In genomic region chr19:13463296-13463695, GRCh38 we compare ENCODE assay signal across 11 cellular contexts. TPM values are rescaled to one million over a fixed set of nuclear protein-coding genes. Genes with fewer than 3 reads are reported as not detected.
DNase-seq lines count a peak whose midpoint lies in the region; ATAC-seq and TF ChIP-seq lines count a peak whose summit lies in the region.
"Had no signal": no experiment of that assay in that cellular context is flagged by ENCODE, and none has a peak within 500 bp of the region (broad histone marks: within the 10 kb centered on the region; RNA-seq: fewer than 3 reads in every experiment).

No MANE protein-coding gene starts in this region.

- no peak overlapping the region for H3K27ac Mint-ChIP-seq in naive thymus-derived CD4-positive, alpha-beta T cell
- H3K27ac Mint-ChIP-seq in stimulated activated effector memory CD8-positive, alpha-beta T cell treated with anti-CD3 and anti-CD28 coated beads, Interleukin-12 subunit alpha, Interleukin-12 subunit beta, amount 100 ng/mL, for 72 hours: no peak overlapping the region
- H3K27ac Mint-ChIP-seq: activated T-helper 1 cell treated with anti-CD3 and anti-CD28 coated beads, Interleukin-12 subunit alpha, Interleukin-12 subunit beta, Interleukin-2, Interleukin-4 antibody, amounts not matched to agents 30 ng/mL and 10 ng/mL and 1 ng/mL, durations not matched to agents 14 hours and 24 hours and 36 hours had no signal

- H3K4me3 Mint-ChIP-seq in naive thymus-derived CD4-positive, alpha-beta T cell: no peak overlapping the region
- no peak overlapping the region for H3K4me3 Mint-ChIP-seq in stimulated activated effector memory CD8-positive, alpha-beta T cell treated with anti-CD3 and anti-CD28 coated beads, Interleukin-12 subunit alpha, Interleukin-12 subunit beta, amount 100 ng/mL, for 72 hours
- H3K4me3 Mint-ChIP-seq: activated T-helper 1 cell treated with anti-CD3 and anti-CD28 coated beads, Interleukin-12 subunit alpha, Interleukin-12 subunit beta, Interleukin-2, Interleukin-4 antibody, amounts not matched to agents 30 ng/mL and 10 ng/mL and 1 ng/mL, durations not matched to agents 14 hours and 24 hours and 36 hours had no signal

- POLR2A ChIA-PET in A673 (lab: Charles Lee; ENCODE audit: low non-redundant PET): no interaction called here
- POLR2A ChIA-PET in naive thymus-derived CD4-positive, alpha-beta T cell (lab: Charles Lee): no interaction called here
- POLR2A ChIA-PET in GM10248 (lab: Yijun Ruan, JAX): no interaction called here

- no peaks in the 10 kb centered on the region for H3K9me3 ChIP-seq in A673 (ENCODE audit: low read depth, low read length, poor library complexity, severe bottlenecking)
- no peaks in the 10 kb centered on the region for H3K9me3 ChIP-seq in naive thymus-derived CD4-positive, alpha-beta T cell (ENCODE audit: control insufficient read depth in 2 of 3, low read length in 3 of 3)

- peak; percentile 64 for DNase-seq in A673 (ENCODE audit: low spot score)
- DNase-seq in GM13977 (ENCODE audit: low spot score): peak; percentile 21
- DNase-seq in RKO (ENCODE audit: low spot score): peak; percentile 32
- peak; percentile 14 for DNase-seq in fibroblast of pulmonary artery (ENCODE audit: low read depth)
- DNase-seq in naive thymus-derived CD4-positive, alpha-beta T cell: no peak
- no peak for DNase-seq in GM10248 (ENCODE audit: extremely low spot score)
- no peak for DNase-seq in stimulated activated effector memory CD8-positive, alpha-beta T cell treated with anti-CD3 and anti-CD28 coated beads, Interleukin-12 subunit alpha, Interleukin-12 subunit beta, amount 100 ng/mL, for 72 hours (ENCODE audit: low spot score in 2 of 2)
- DNase-seq: NCI-H1694 treated with DMSO at 0.1 percent for 48 hours had no signal

- H3K4me3 ChIP-seq in A673 (ENCODE audit: low read depth, low read length, poor library complexity, severe bottlenecking) (no peak overlapping the region), fibroblast of pulmonary artery (replicated peaks; ENCODE audit: low read depth, low read length) (no peak overlapping the region)
- H3K4me3 ChIP-seq in naive thymus-derived CD4-positive, alpha-beta T cell (ENCODE audit: low read length): no peak overlapping the region

- no peaks in the 10 kb centered on the region for H3K36me3 Mint-ChIP-seq in naive thymus-derived CD4-positive, alpha-beta T cell
- no peaks in the 10 kb centered on the region for H3K36me3 Mint-ChIP-seq in stimulated activated effector memory CD8-positive, alpha-beta T cell treated with anti-CD3 and anti-CD28 coated beads, Interleukin-12 subunit alpha, Interleukin-12 subunit beta, amount 100 ng/mL, for 72 hours

- H3K36me3 ChIP-seq in A673 (ENCODE audit: insufficient read depth, low read length, poor library complexity, severe bottlenecking): no peaks in the 10 kb centered on the region
- H3K36me3 ChIP-seq in naive thymus-derived CD4-positive, alpha-beta T cell (ENCODE audit: control insufficient read depth in 2 of 3, insufficient read depth in 3 of 3, low read length in 3 of 3): no peaks in the 10 kb centered on the region

- ATAC-seq in naive thymus-derived CD4-positive, alpha-beta T cell: no peak
- ATAC-seq in HG02885 (IDR thresholded peaks at IDR 0.05; ENCODE audit: poor library complexity, unreplicated experiment): no peak
- ATAC-seq in stimulated activated effector memory CD8-positive, alpha-beta T cell treated with anti-CD3 and anti-CD28 coated beads, Interleukin-12 subunit alpha, Interleukin-12 subunit beta, amount 100 ng/mL, for 72 hours: no peak
- ATAC-seq: left lobe of liver had no signal

- H3K4me1 ChIP-seq in A673 (ENCODE audit: insufficient read depth, low read length, poor library complexity, severe bottlenecking): no peaks in the 10 kb centered on the region
- H3K4me1 ChIP-seq in naive thymus-derived CD4-positive, alpha-beta T cell (ENCODE audit: control insufficient read depth in 2 of 2, insufficient read depth in 2 of 2, low read length in 2 of 2): no peaks in the 10 kb centered on the region

- intact Hi-C loops in A673 (cut with micrococcal nuclease; ENCODE audit: unreplicated experiment): loop anchor here (2.0 kb wide), 1 partner anchor 20 kb away; no protein-coding TSS in a partner anchor
- intact Hi-C loops in naive thymus-derived CD4-positive, alpha-beta T cell (cut with micrococcal nuclease): no loop called here

- CTCF ChIA-PET in A673 (lab: Charles Lee): no interaction called here
- CTCF ChIA-PET in naive thymus-derived CD4-positive, alpha-beta T cell (lab: Charles Lee): no interaction called here
- CTCF ChIA-PET in GM10248 (lab: Yijun Ruan, JAX): no interaction called here

- no peak overlapping the region for H3K27ac ChIP-seq in A673 (ENCODE audit: low read depth, low read length, poor library complexity, severe bottlenecking)
- H3K27ac ChIP-seq in naive thymus-derived CD4-positive, alpha-beta T cell (ENCODE audit: low read depth, low read length): no peak overlapping the region

- TF ChIP-seq CTCF in A673 (conservative IDR thresholded peaks at IDR 0.05; ENCODE audit: low read depth, low read length) (no peak), GM13977 (IDR thresholded peaks at IDR 0.05; ENCODE audit: extremely low read depth, insufficient read depth, missing control alignments) (no peak), fibroblast of pulmonary artery (IDR thresholded peaks at IDR 0.05; ENCODE audit: low read length, missing control alignments) (no peak), GM10248 (IDR thresholded peaks at IDR 0.05; ENCODE audit: control extremely low read depth, extremely low read depth, low read depth, missing control alignments) (no peak)

- peaks cover 0 to 42% (median 32%) of the 10 kb centered on the region in 5 donors for H3K27me3 Mint-ChIP-seq in naive thymus-derived CD4-positive, alpha-beta T cell

- H3K4me1 Mint-ChIP-seq in naive thymus-derived CD4-positive, alpha-beta T cell: no peaks in the 10 kb centered on the region
- H3K4me1 Mint-ChIP-seq in stimulated activated effector memory CD8-positive, alpha-beta T cell treated with anti-CD3 and anti-CD28 coated beads, Interleukin-12 subunit alpha, Interleukin-12 subunit beta, amount 100 ng/mL, for 72 hours: no peaks in the 10 kb centered on the region

- in situ Hi-C loops in GM13977 (cut with MboI; ENCODE audit: low pct_unique_long_range_greater_than_20kb, low sequenced_read_pairs, unreplicated experiment): no loop called here

- no TSS peak for BruUV-seq in A673 (replicated peaks; lab: Mats Ljungman, UMichigan)

- H3K27me3 ChIP-seq in A673 (replicated peaks; ENCODE audit: insufficient read depth, low read depth, low read length, poor library complexity): peaks cover 15% of the 10 kb centered on the region
- H3K27me3 ChIP-seq in naive thymus-derived CD4-positive, alpha-beta T cell (ENCODE audit: control insufficient read depth in 2 of 2, insufficient read depth in 2 of 2, low read length in 2 of 2): no peaks in the 10 kb centered on the region

- H3K9me3 Mint-ChIP-seq in naive thymus-derived CD4-positive, alpha-beta T cell: peaks cover 0 to 12% (median 3%) of the 10 kb centered on the region in 11 donors
- H3K9me3 Mint-ChIP-seq in stimulated activated effector memory CD8-positive, alpha-beta T cell treated with anti-CD3 and anti-CD28 coated beads, Interleukin-12 subunit alpha, Interleukin-12 subunit beta, amount 100 ng/mL, for 72 hours: no peaks in the 10 kb centered on the region
- H3K9me3 Mint-ChIP-seq: activated T-helper 1 cell treated with anti-CD3 and anti-CD28 coated beads, Interleukin-12 subunit alpha, Interleukin-12 subunit beta, Interleukin-2, Interleukin-4 antibody, amounts not matched to agents 30 ng/mL and 10 ng/mL and 1 ng/mL, durations not matched to agents 14 hours and 24 hours and 36 hours had no signal

RNA-seq across cellular contexts. Expression of gene CACNA1A, which starts 43.0 kb away (rescaled TPM):
- total RNA-seq in A673 (2021): 2.9 and 3.2 TPM in 2 replicates
- total RNA-seq in naive thymus-derived CD4-positive, alpha-beta T cell: 1 to 10 TPM in 1 of 5 experiments, under 1 TPM in 4; 0.40 to 1.1 (median 0.75) TPM
- polyA plus RNA-seq in naive thymus-derived CD4-positive, alpha-beta T cell: under 1 TPM; 0.05 to 0.31 TPM

Comparison
In these comparisons a context has a peak if more than half of its experiments do, and no peak if none do; other contexts are left out.
1. DNase-seq: peak in A673 (single experiment), GM13977 (single experiment), RKO (single experiment) and fibroblast of pulmonary artery (single experiment); none in naive thymus-derived CD4-positive, alpha-beta T cell (0 of 9), GM10248 (single experiment) and stimulated activated effector memory CD8-positive, alpha-beta T cell treated with anti-CD3 and anti-CD28 coated beads, Interleukin-12 subunit alpha, Interleukin-12 subunit beta, amount 100 ng/mL, for 72 hours (0 of 2).